1 cellular context compared by ENCODE assay signal in genomic region chr7:75813084-75813483, GRCh38.
TF ChIP-seq lines count a peak whose summit lies in the region.

No MANE protein-coding gene starts in this region.

TF ChIP-seq in K562, 482 proteins besides CTCF, POLR2A, EP300 and RAD21:
- TF ChIP-seq RCOR1 (IDR thresholded peaks at IDR 0.05; ENCODE audit: borderline replicate concordance in 1 of 2, low read depth in 2 of 2, low read length in 2 of 2) (no peak), YBX1 (IDR thresholded peaks at IDR 0.05) (no peak), ZFP36 (IDR thresholded peaks at IDR 0.05; ENCODE audit: low read depth, low read length, partially characterized antibody) (peak; percentile 55), GABPA (tag; conservative IDR thresholded peaks at IDR 0.05; ENCODE audit: low read depth) (0 out of 2 replicates have a peak, but pooled peaks have one; percentile 5)
- TF ChIP-seq, protein P1, sequence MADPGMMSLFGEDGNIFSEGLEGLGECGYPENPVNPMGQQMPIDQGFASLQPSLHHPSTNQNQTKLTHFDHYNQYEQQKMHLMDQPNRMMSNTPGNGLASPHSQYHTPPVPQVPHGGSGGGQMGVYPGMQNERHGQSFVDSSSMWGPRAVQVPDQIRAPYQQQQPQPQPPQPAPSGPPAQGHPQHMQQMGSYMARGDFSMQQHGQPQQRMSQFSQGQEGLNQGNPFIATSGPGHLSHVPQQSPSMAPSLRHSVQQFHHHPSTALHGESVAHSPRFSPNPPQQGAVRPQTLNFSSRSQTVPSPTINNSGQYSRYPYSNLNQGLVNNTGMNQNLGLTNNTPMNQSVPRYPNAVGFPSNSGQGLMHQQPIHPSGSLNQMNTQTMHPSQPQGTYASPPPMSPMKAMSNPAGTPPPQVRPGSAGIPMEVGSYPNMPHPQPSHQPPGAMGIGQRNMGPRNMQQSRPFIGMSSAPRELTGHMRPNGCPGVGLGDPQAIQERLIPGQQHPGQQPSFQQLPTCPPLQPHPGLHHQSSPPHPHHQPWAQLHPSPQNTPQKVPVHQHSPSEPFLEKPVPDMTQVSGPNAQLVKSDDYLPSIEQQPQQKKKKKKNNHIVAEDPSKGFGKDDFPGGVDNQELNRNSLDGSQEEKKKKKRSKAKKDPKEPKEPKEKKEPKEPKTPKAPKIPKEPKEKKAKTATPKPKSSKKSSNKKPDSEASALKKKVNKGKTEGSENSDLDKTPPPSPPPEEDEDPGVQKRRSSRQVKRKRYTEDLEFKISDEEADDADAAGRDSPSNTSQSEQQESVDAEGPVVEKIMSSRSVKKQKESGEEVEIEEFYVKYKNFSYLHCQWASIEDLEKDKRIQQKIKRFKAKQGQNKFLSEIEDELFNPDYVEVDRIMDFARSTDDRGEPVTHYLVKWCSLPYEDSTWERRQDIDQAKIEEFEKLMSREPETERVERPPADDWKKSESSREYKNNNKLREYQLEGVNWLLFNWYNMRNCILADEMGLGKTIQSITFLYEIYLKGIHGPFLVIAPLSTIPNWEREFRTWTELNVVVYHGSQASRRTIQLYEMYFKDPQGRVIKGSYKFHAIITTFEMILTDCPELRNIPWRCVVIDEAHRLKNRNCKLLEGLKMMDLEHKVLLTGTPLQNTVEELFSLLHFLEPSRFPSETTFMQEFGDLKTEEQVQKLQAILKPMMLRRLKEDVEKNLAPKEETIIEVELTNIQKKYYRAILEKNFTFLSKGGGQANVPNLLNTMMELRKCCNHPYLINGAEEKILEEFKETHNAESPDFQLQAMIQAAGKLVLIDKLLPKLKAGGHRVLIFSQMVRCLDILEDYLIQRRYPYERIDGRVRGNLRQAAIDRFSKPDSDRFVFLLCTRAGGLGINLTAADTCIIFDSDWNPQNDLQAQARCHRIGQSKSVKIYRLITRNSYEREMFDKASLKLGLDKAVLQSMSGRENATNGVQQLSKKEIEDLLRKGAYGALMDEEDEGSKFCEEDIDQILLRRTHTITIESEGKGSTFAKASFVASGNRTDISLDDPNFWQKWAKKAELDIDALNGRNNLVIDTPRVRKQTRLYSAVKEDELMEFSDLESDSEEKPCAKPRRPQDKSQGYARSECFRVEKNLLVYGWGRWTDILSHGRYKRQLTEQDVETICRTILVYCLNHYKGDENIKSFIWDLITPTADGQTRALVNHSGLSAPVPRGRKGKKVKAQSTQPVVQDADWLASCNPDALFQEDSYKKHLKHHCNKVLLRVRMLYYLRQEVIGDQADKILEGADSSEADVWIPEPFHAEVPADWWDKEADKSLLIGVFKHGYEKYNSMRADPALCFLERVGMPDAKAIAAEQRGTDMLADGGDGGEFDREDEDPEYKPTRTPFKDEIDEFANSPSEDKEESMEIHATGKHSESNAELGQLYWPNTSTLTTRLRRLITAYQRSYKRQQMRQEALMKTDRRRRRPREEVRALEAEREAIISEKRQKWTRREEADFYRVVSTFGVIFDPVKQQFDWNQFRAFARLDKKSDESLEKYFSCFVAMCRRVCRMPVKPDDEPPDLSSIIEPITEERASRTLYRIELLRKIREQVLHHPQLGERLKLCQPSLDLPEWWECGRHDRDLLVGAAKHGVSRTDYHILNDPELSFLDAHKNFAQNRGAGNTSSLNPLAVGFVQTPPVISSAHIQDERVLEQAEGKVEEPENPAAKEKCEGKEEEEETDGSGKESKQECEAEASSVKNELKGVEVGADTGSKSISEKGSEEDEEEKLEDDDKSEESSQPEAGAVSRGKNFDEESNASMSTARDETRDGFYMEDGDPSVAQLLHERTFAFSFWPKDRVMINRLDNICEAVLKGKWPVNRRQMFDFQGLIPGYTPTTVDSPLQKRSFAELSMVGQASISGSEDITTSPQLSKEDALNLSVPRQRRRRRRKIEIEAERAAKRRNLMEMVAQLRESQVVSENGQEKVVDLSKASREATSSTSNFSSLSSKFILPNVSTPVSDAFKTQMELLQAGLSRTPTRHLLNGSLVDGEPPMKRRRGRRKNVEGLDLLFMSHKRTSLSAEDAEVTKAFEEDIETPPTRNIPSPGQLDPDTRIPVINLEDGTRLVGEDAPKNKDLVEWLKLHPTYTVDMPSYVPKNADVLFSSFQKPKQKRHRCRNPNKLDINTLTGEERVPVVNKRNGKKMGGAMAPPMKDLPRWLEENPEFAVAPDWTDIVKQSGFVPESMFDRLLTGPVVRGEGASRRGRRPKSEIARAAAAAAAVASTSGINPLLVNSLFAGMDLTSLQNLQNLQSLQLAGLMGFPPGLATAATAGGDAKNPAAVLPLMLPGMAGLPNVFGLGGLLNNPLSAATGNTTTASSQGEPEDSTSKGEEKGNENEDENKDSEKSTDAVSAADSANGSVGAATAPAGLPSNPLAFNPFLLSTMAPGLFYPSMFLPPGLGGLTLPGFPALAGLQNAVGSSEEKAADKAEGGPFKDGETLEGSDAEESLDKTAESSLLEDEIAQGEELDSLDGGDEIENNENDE (IDR thresholded peaks at IDR 0.05; ENCODE audit: low read depth, low read length) = no peak
